In the genomic region with DNA sequence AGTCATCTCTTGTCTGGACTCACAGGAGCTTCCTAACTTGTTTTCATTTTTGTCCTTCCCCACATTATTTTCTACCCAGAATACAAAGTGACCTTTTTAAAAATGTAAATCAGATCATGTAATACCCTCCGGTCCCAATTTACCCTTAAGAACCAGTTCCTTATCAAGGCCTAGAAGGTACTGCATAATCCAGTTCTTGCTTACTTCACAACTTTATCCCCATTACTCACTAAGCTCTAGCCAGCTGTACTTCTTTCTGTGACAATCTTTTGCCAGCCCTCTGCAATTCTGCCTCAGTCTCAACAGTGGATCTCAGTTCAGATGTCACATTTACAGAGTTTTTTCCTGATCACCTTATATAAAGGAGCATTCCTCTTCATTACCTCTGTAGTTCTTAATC, we compare ENCODE assay signal across 16 cellular contexts. TPM values are rescaled to one million over a fixed set of nuclear protein-coding genes. Genes with fewer than 3 reads are reported as not detected.
DNase-seq lines count a peak whose midpoint lies in the region; ATAC-seq and TF ChIP-seq lines count a peak whose summit lies in the region.
"Had no signal": no experiment of that assay in that cellular context is flagged by ENCODE, and none has a peak within 500 bp of the region (broad histone marks: within the 10 kb centered on the region; RNA-seq: fewer than 3 reads in every experiment).

No MANE protein-coding gene starts in this region.

- CTCF ChIA-PET in activated CD4-positive, alpha-beta memory T cell treated with anti-CD3 and anti-CD28 coated beads for 36 hours (lab: Charles Lee), result interaction anchor here (1.6 kb wide), 1 partner anchor 263 kb away, joined by 3 read pairs; no protein-coding TSS in a partner anchor
- CTCF ChIA-PET in activated CD4-positive, alpha-beta memory T cell treated with anti-CD3 and anti-CD28 coated beads, Interleukin-2, amount 10 ng/mL, durations not matched to agents 7 days and 5 days (lab: Charles Lee), result interaction anchor here (1.7 kb wide), 1 partner anchor 10 kb away, joined by 3 read pairs; no protein-coding TSS in a partner anchor

- intact Hi-C loops in activated CD4-positive, alpha-beta memory T cell treated with anti-CD3 and anti-CD28 coated beads for 36 hours (cut with micrococcal nuclease), result no loop called here

- H4K20me1 ChIP-seq in hepatocyte (ENCODE audit: insufficient read depth, poor library complexity, severe bottlenecking), result peaks cover 100% of the 10 kb centered on the region

- no peak overlapping the region for H2AFZ ChIP-seq in hepatocyte

- H3K36me3 ChIP-seq in WERI-Rb-1 (peaks cover 7% of the 10 kb centered on the region), hepatocyte (replicated peaks; ENCODE audit: insufficient read depth, low read depth) (no peaks in the 10 kb centered on the region)

- no peak for DNase-seq in activated CD4-positive, alpha-beta memory T cell treated with anti-CD3 and anti-CD28 coated beads for 36 hours
- DNase-seq in activated CD4-positive, alpha-beta memory T cell treated with anti-CD3 and anti-CD28 coated beads, Interleukin-2, amount 10 ng/mL, durations not matched to agents 7 days and 5 days, result no peak
- DNase-seq in WERI-Rb-1 (no peak), hepatocyte (ENCODE audit: low spot score) (no peak), NCI-H524 treated with DMSO at 0.1 percent for 48 hours (lab: John Stamatoyannopoulos, UW) (no peak), NCI-H2171 treated with DMSO at 0.1 percent for 48 hours (lab: John Stamatoyannopoulos, UW) (no peak)
- DNase-seq: ACHN; activated CD4-positive, alpha-beta T cell treated with anti-CD3 and anti-CD28 coated beads, Interleukin-2, amount 50 U/mL, for 4 hours; amniotic stem cell; DMS79 treated with DMSO at 0.1 percent for 48 hours; heart right ventricle; NCI-H1105 treated with DMSO at 0.1 percent for 48 hours; NCI-H526 treated with DMSO at 0.1 percent for 48 hours; stimulated activated CD4-positive, alpha-beta T cell treated with anti-CD3 and anti-CD28 coated beads, Interleukin-4, amount 100 ng/mL, for 4 hours had no signal

- ATAC-seq in HG03175 (IDR thresholded peaks at IDR 0.05; ENCODE audit: unreplicated experiment), result no peak

- peaks cover 100% of the 10 kb centered on the region for H3K79me2 ChIP-seq in hepatocyte

- H3K27ac ChIP-seq in WERI-Rb-1 (peak overlapping the region; percentile 24; the same call in 1 of the 2 replicates), hepatocyte (peak overlapping the region; percentile 7)

- 67% methylated on average over 1 of the region's 1 CpG for WGBS in hepatocyte (ENCODE audit: low lambda C conversion rate, missing lambda C conversion rate)

- no peaks in the 10 kb centered on the region for H3K9me2 ChIP-seq in hepatocyte (replicated peaks; ENCODE audit: insufficient read depth)

- POLR2A ChIA-PET in activated CD4-positive, alpha-beta memory T cell treated with anti-CD3 and anti-CD28 coated beads for 36 hours (lab: Charles Lee), result interaction anchor here (1.5 kb wide), 1 partner anchor 10 kb away, joined by 4 read pairs; no protein-coding TSS in a partner anchor
- POLR2A ChIA-PET in activated CD4-positive, alpha-beta memory T cell treated with anti-CD3 and anti-CD28 coated beads, Interleukin-2, amount 10 ng/mL, durations not matched to agents 7 days and 5 days (lab: Charles Lee), result interaction anchor here (1.0 to 8.8 kb wide), 3 partner anchors 10 to 245 kb away, joined by 3 to 64 read pairs (median 3); a partner anchor contains a TSS

- TF ChIP-seq CTCF in WERI-Rb-1 (IDR thresholded peaks at IDR 0.05; ENCODE audit: low read depth, low read length), result no peak
- no peak for TF ChIP-seq CTCF in hepatocyte (IDR thresholded peaks at IDR 0.05; ENCODE audit: poor library complexity)

- H3K4me3 ChIP-seq in WERI-Rb-1 (ENCODE audit: low read depth, low read length) (no peak overlapping the region), hepatocyte (no peak overlapping the region)
- H3K4me3 ChIP-seq: heart right ventricle had no signal

- H3K27ac Mint-ChIP-seq in activated CD4-positive, alpha-beta memory T cell treated with anti-CD3 and anti-CD28 coated beads for 36 hours, result peak overlapping the region; percentile 30
- no peak overlapping the region for H3K27ac Mint-ChIP-seq in activated CD4-positive, alpha-beta memory T cell treated with anti-CD3 and anti-CD28 coated beads, Interleukin-2, amount 10 ng/mL, durations not matched to agents 7 days and 5 days
- H3K27ac Mint-ChIP-seq in stimulated activated naive CD8-positive, alpha-beta T cell treated with anti-CD3 and anti-CD28 coated beads, Interleukin-15, Interleukin-2, amounts not matched to agents 100 ng/mL and 50 ng/mL, for 24 hours, result peak overlapping the region; percentile 80

- H3K4me1 Mint-ChIP-seq in activated CD4-positive, alpha-beta memory T cell treated with anti-CD3 and anti-CD28 coated beads for 36 hours (ENCODE audit: low read depth), result peaks cover 84% of the 10 kb centered on the region
- H3K4me1 Mint-ChIP-seq in activated CD4-positive, alpha-beta memory T cell treated with anti-CD3 and anti-CD28 coated beads, Interleukin-2, amount 10 ng/mL, durations not matched to agents 7 days and 5 days, result peaks cover 67% of the 10 kb centered on the region
- H3K4me1 Mint-ChIP-seq in stimulated activated naive CD8-positive, alpha-beta T cell treated with anti-CD3 and anti-CD28 coated beads, Interleukin-15, Interleukin-2, amounts not matched to agents 100 ng/mL and 50 ng/mL, for 24 hours (ENCODE audit: low read depth), result peaks cover 93% of the 10 kb centered on the region

- no peaks in the 10 kb centered on the region for H3K9me3 ChIP-seq in WERI-Rb-1 (ENCODE audit: severe bottlenecking)
- no peaks in the 10 kb centered on the region for H3K9me3 ChIP-seq in hepatocyte (ENCODE audit: low read depth)

- peaks cover 10% of the 10 kb centered on the region for H3K9me3 Mint-ChIP-seq in activated CD4-positive, alpha-beta memory T cell treated with anti-CD3 and anti-CD28 coated beads for 36 hours
- H3K9me3 Mint-ChIP-seq in activated CD4-positive, alpha-beta memory T cell treated with anti-CD3 and anti-CD28 coated beads, Interleukin-2, amount 10 ng/mL, durations not matched to agents 7 days and 5 days, result peaks cover 8% of the 10 kb centered on the region
- peaks cover 13% of the 10 kb centered on the region for H3K9me3 Mint-ChIP-seq in stimulated activated naive CD8-positive, alpha-beta T cell treated with anti-CD3 and anti-CD28 coated beads, Interleukin-15, Interleukin-2, amounts not matched to agents 100 ng/mL and 50 ng/mL, for 24 hours

- no peak overlapping the region for H3K4me3 Mint-ChIP-seq in activated CD4-positive, alpha-beta memory T cell treated with anti-CD3 and anti-CD28 coated beads for 36 hours
- no peak overlapping the region for H3K4me3 Mint-ChIP-seq in activated CD4-positive, alpha-beta memory T cell treated with anti-CD3 and anti-CD28 coated beads, Interleukin-2, amount 10 ng/mL, durations not matched to agents 7 days and 5 days
- H3K4me3 Mint-ChIP-seq in stimulated activated naive CD8-positive, alpha-beta T cell treated with anti-CD3 and anti-CD28 coated beads, Interleukin-15, Interleukin-2, amounts not matched to agents 100 ng/mL and 50 ng/mL, for 24 hours, result no peak overlapping the region

- peak overlapping the region; percentile 8 for H3K4me2 ChIP-seq in hepatocyte

- peaks cover 41% of the 10 kb centered on the region for H3K36me3 Mint-ChIP-seq in activated CD4-positive, alpha-beta memory T cell treated with anti-CD3 and anti-CD28 coated beads for 36 hours
- H3K36me3 Mint-ChIP-seq in activated CD4-positive, alpha-beta memory T cell treated with anti-CD3 and anti-CD28 coated beads, Interleukin-2, amount 10 ng/mL, durations not matched to agents 7 days and 5 days (ENCODE audit: low read depth), result peaks cover 90% of the 10 kb centered on the region
- H3K36me3 Mint-ChIP-seq in stimulated activated naive CD8-positive, alpha-beta T cell treated with anti-CD3 and anti-CD28 coated beads, Interleukin-15, Interleukin-2, amounts not matched to agents 100 ng/mL and 50 ng/mL, for 24 hours (ENCODE audit: low read depth), result peaks cover 74% of the 10 kb centered on the region

- peaks cover 16% of the 10 kb centered on the region for H3K4me1 ChIP-seq in hepatocyte (ENCODE audit: insufficient read depth)

- H3K27me3 ChIP-seq in WERI-Rb-1 (ENCODE audit: insufficient read depth, low read depth, severe bottlenecking), result no peaks in the 10 kb centered on the region
- no peaks in the 10 kb centered on the region for H3K27me3 ChIP-seq in hepatocyte
- H3K27me3 ChIP-seq: heart right ventricle had no signal

- no peaks in the 10 kb centered on the region for H3K27me3 Mint-ChIP-seq in activated CD4-positive, alpha-beta memory T cell treated with anti-CD3 and anti-CD28 coated beads for 36 hours
- H3K27me3 Mint-ChIP-seq in activated CD4-positive, alpha-beta memory T cell treated with anti-CD3 and anti-CD28 coated beads, Interleukin-2, amount 10 ng/mL, durations not matched to agents 7 days and 5 days, result no peaks in the 10 kb centered on the region
- no peaks in the 10 kb centered on the region for H3K27me3 Mint-ChIP-seq in stimulated activated naive CD8-positive, alpha-beta T cell treated with anti-CD3 and anti-CD28 coated beads, Interleukin-15, Interleukin-2, amounts not matched to agents 100 ng/mL and 50 ng/mL, for 24 hours

RNA-seq across cellular contexts. Expression of a gene that starts 11.6 kb away (rescaled TPM):
- total RNA-seq in activated CD4-positive, alpha-beta memory T cell treated with anti-CD3 and anti-CD28 coated beads for 36 hours, result 100 to 1,000 TPM; 211 to 213 TPM
- total RNA-seq in activated CD4-positive, alpha-beta memory T cell treated with anti-CD3 and anti-CD28 coated beads, Interleukin-2, amount 10 ng/mL, durations not matched to agents 7 days and 5 days, result 100 to 1,000 TPM; 290 to 291 TPM
- total RNA-seq in hepatocyte, result 257 and 264 TPM in 2 replicates
- 164 and 179 TPM in 2 replicates for polyA plus RNA-seq in hepatocyte
